Comparison of ENCODE assay signal across 1 cellular context in the genomic region with DNA sequence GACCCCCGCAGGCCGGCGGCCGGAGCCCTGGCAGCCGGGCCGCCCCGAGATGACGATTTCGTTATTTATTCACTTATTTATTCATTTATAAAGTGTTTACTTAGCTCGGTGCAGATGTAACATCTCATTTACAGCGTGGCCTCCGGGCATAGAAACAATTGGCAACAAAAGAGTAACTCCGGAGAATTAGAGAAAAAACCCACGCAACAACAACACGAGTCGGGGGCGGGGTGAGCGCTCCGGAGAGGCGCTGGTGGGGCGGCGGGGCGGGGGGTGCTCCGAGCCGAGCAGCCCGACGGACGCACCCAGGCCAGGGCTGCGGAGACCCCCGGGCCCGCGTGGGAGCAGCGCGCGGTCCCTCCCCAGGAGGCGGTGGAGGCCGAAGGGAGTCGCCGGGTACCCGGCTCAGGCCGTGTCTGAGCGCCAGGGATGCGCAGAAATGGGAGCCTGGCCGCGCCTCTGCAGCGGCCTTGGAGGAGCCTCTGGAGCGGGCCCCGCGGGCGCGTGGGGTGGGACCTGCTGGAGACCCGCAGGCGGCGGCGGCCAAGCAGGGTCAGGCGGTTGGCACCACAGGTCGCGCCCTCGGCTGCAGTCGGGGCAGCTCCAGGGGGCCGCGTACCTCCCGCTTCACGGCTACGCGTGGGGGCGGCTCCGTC.
A peak's percentile ranks its signal among the peaks of the same experiment; 100 is the strongest.
TF ChIP-seq lines count a peak whose summit lies in the region.

No MANE protein-coding gene starts in this region.

TF ChIP-seq in K562, 482 proteins besides CTCF, POLR2A, EP300 and RAD21:
- peak; percentile 13 for TF ChIP-seq PCBP1 (IDR thresholded peaks at IDR 0.05; ENCODE audit: low read depth, low read length, poor library complexity, severe bottlenecking)
- TF ChIP-seq CREB1 (IDR thresholded peaks at IDR 0.05) = no peak
- no peak for TF ChIP-seq CREB1 (CRISPR knock-in tag; IDR thresholded peaks at IDR 0.05)
